Comparison of ENCODE assay signal across 12 cellular contexts in genomic region chr15:31088041-31088440, GRCh38. TPM values are rescaled to one million over a fixed set of nuclear protein-coding genes. Genes with fewer than 3 reads are reported as not detected.
"Had no signal": no experiment of that assay in that cellular context is flagged by ENCODE, and none has a peak within 500 bp of the region (broad histone marks: within the 10 kb centered on the region; RNA-seq: fewer than 3 reads in every experiment).

No MANE protein-coding gene starts in this region.

RNA-seq across cellular contexts. Expression of gene TRPM1, which starts 13.5 kb away (rescaled TPM):
- total RNA-seq: activated CD4-positive, alpha-beta memory T cell treated with anti-CD3 and anti-CD28 coated beads, Interleukin-2, amount 10 ng/mL, durations not matched to agents 7 days and 5 days; activated CD4-positive, alpha-beta T cell treated with anti-CD3 and anti-CD28 coated beads for 36 hours; activated CD4-positive, alpha-beta T cell treated with anti-CD3 and anti-CD28 coated beads, Interleukin-2, amount 10 ng/mL, durations not matched to agents 7 days and 5 days; activated CD8-positive, alpha-beta T cell treated with anti-CD3 and anti-CD28 coated beads, Interleukin-2, amount 10 ng/mL, durations not matched to agents 7 days and 5 days; activated naive CD8-positive, alpha-beta T cell treated with anti-CD3 and anti-CD28 coated beads, Interleukin-2, amount 10 ng/mL, durations not matched to agents 7 days and 5 days; activated T-helper 2 cell treated with anti-CD3 and anti-CD28 coated beads, Interferon-gamma antibody, Interleukin-2, Interleukin-4, amounts not matched to agents 10 μg/mL and 5 μg/mL and 100 μg/mL, durations not matched to agents 14 hours and 24 hours and 36 hours; ascending aorta; cardiac muscle cell; T-cell; T-helper 1 cell treated with Interleukin-12 subunit alpha and Interleukin-12 subunit beta and Interleukin-4 antibody, amounts not matched to agents 30 ng/mL and 1 ng/mL, for 36 hours; T-helper 17 cell; T-helper 2 cell treated with Interferon-gamma antibody and Interleukin-4, amounts not matched to agents 100 ng/mL and 5 ng/mL, for 36 hours had no signal
- polyA plus RNA-seq: cardiac muscle cell had no signal
